8 cellular contexts compared by ENCODE assay signal in genomic region chr1:16980473-16981268, GRCh38. TPM values are rescaled to one million over a fixed set of nuclear protein-coding genes. Genes with fewer than 3 reads are reported as not detected.
A peak's percentile ranks its signal among the peaks of the same experiment; 100 is the strongest.
DNase-seq lines count a peak whose midpoint lies in the region; ATAC-seq and TF ChIP-seq lines count a peak whose summit lies in the region.

Gene MFAP2, minus strand, starts transcription at chr1:16980620. Its CDS starts 2,347 bp downstream, at chr1:16978273.

- H3K27ac ChIP-seq in SK-N-MC = peak within 1 kb of the TSS; percentile 74; the same call in 1 of the 2 replicates

- H3K36me3 ChIP-seq in ES-I3 (ENCODE audit: insufficient read depth, low read length) = no peaks in the 10 kb centered on the region
- H3K36me3 ChIP-seq in SK-N-MC (ENCODE audit: insufficient read depth, low read length) = no peaks in the 10 kb centered on the region

- no peak for ATAC-seq in HG03175 (IDR thresholded peaks at IDR 0.05; ENCODE audit: unreplicated experiment)

- H3K9ac ChIP-seq in ES-I3 (ENCODE audit: low read depth, low read length) = peak within 1 kb of the TSS; percentile 66
- peak within 1 kb of the TSS; percentile 86 for H3K9ac ChIP-seq in SK-N-MC (ENCODE audit: insufficient read length)

- H3K9me3 ChIP-seq in ES-I3 (ENCODE audit: control insufficient read depth, insufficient read depth, low read length) (no peaks in the 10 kb centered on the region), SK-N-MC (ENCODE audit: low read depth, low read length) (no peaks in the 10 kb centered on the region)

- peak within 1 kb of the TSS; percentile 84 for H3K4me3 ChIP-seq in SK-N-MC
- peak within 1 kb of the TSS; percentile 94 for H3K4me3 ChIP-seq in fibroblast of the aortic adventitia (ENCODE audit: low read depth, low read length)

- no peak for DNase-seq in SK-N-MC (ENCODE audit: low read depth, low spot score)
- peak; percentile 58 for DNase-seq in fibroblast of the aortic adventitia (ENCODE audit: low read depth)
- no peak for DNase-seq in pulmonary artery endothelial cell (ENCODE audit: low read depth, low spot score)
- DNase-seq in OCI-M2 (lab: John Stamatoyannopoulos, UW; ENCODE audit: unreplicated experiment) = no peak
- DNase-seq in GM19240 (ENCODE audit: insufficient read length, low spot score) = no peak
- no peak for DNase-seq in SIG-M5 (lab: John Stamatoyannopoulos, UW)

- TF ChIP-seq CTCF in fibroblast of the aortic adventitia (IDR thresholded peaks at IDR 0.05; ENCODE audit: insufficient read depth, low read length) = no peak

- H3K4me1 ChIP-seq in ES-I3 (ENCODE audit: insufficient read depth, low read length) = peaks cover 19% of the 10 kb centered on the region; the same call in 1 of the 2 replicates

RNA-seq across cellular contexts. Expression of gene MFAP2, which starts in this region (rescaled TPM):
- 47.7 and 60.3 TPM in 2 replicates for total RNA-seq in fibroblast of the aortic adventitia (ENCODE audit: low replicate concordance)
- total RNA-seq in pulmonary artery endothelial cell = 12.6 and 13.7 TPM in 2 replicates
